Comparison of ENCODE assay signal across 8 cellular contexts in genomic region chr9:34991833-34992375, GRCh38. TPM values are rescaled to one million over a fixed set of nuclear protein-coding genes. Genes with fewer than 3 reads are reported as not detected.
DNase-seq lines count a peak whose midpoint lies in the region; ATAC-seq, FAIRE-seq and TF ChIP-seq lines count a peak whose summit lies in the region.

No MANE protein-coding gene starts in this region.

- POLR2A ChIA-PET in A549 (lab: Yijun Ruan, JAX): no interaction called here
- POLR2A ChIA-PET in T-cell (lab: Charles Lee): no interaction called here

- H3K9me3 ChIP-seq in A549: no peaks in the 10 kb centered on the region
- no peaks in the 10 kb centered on the region for H3K9me3 ChIP-seq in H9 (ENCODE audit: control insufficient read depth, low read depth, low read length)
- no peaks in the 10 kb centered on the region for H3K9me3 ChIP-seq in body of pancreas
- no peaks in the 10 kb centered on the region for H3K9me3 ChIP-seq in lower lobe of right lung

- H2BK12ac ChIP-seq in H9 (ENCODE audit: insufficient read length, low read depth, low read length): no peak overlapping the region

- no peak overlapping the region for H4K8ac ChIP-seq in H9 (replicated peaks; ENCODE audit: insufficient read length, low read depth, low read length)

- H3K4ac ChIP-seq in H9 (ENCODE audit: low read depth, low read length): no peak overlapping the region

- H3K18ac ChIP-seq in H9 (ENCODE audit: insufficient read length, low read depth, low read length): peak overlapping the region; percentile 2

- H3K27ac Mint-ChIP-seq in H9 (peak overlapping the region; percentile 78 to 96 (median 87); a peak in 6 of 7 replicates), T-cell (peak overlapping the region in 1 of 2 donors; percentile 52)

- TF ChIP-seq EP300 in A549 (IDR thresholded peaks at IDR 0.05): no peak

- H3K9me3 Mint-ChIP-seq in H9 (no peaks in the 10 kb centered on the region), T-cell (no peaks in the 10 kb centered on the region)

- H3K4me1 ChIP-seq in A549: peaks cover 49% of the 10 kb centered on the region
- peaks cover 10% of the 10 kb centered on the region; the same call in 1 of the 2 replicates for H3K4me1 ChIP-seq in H9 (ENCODE audit: insufficient read depth, low read length)
- H3K4me1 ChIP-seq in body of pancreas: peaks cover 37% of the 10 kb centered on the region
- H3K4me1 ChIP-seq in lower lobe of right lung: peaks cover 53% of the 10 kb centered on the region

- H3T11ph ChIP-seq in H9 (ENCODE audit: low read length): no peak overlapping the region

- H2BK15ac ChIP-seq in H9 (ENCODE audit: low read depth, low read length): no peak overlapping the region

- H3K23ac ChIP-seq in H9 (ENCODE audit: insufficient read length, low read depth, low read length): no peak overlapping the region

- no peak overlapping the region for H4K91ac ChIP-seq in H9 (ENCODE audit: insufficient read length, low read depth, low read length)

- no peak overlapping the region; the same call in 2 of the 3 replicates for H3K4me3 ChIP-seq in A549
- H3K4me3 ChIP-seq in body of pancreas: no peak overlapping the region
- H3K4me3 ChIP-seq in lower lobe of right lung: no peak overlapping the region

- intact Hi-C loops in body of pancreas (cut with DNase I) (no loop called here), lower lobe of right lung (cut with DNase I) (no loop called here)

- no peaks in the 10 kb centered on the region for H4K20me1 ChIP-seq in H9 (ENCODE audit: control insufficient read depth, insufficient read depth, insufficient read length)

- H3K79me1 ChIP-seq in H9 (ENCODE audit: insufficient read depth, low read depth, low read length, poor library complexity, severe bottlenecking): no peaks in the 10 kb centered on the region

- WGBS in A549 (ENCODE audit: missing lambda C conversion rate): 78% methylated on average over 5 of the region's 7 CpGs
- no CpG with 5 or more reads among the region's 7 CpGs for WGBS in H9 (ENCODE audit: extremely low coverage, insufficient read length, low lambda C conversion rate)
- WGBS in body of pancreas, 2 donors: 76 to 88% methylated on average over 5 to 6 of the region's 7 CpGs

- H2BK20ac ChIP-seq in H9 (ENCODE audit: low read depth, low read length, poor library complexity, severe bottlenecking): no peak overlapping the region

- no peaks in the 10 kb centered on the region for H3K79me2 ChIP-seq in H9 (ENCODE audit: insufficient read depth, low read length)

- 0 out of 2 replicates have a peak overlapping the region, but pooled peaks have one; percentile 14 for H3K14ac ChIP-seq in H9 (ENCODE audit: insufficient read depth, low read length)

- H4K5ac ChIP-seq in H9 (ENCODE audit: insufficient read length, low read depth, low read length): no peak overlapping the region

- H3K27ac ChIP-seq in A549: peak overlapping the region; percentile 57 to 64; a peak in 5 of 6 replicates
- H3K27ac ChIP-seq in H9 (ENCODE audit: insufficient read length, low read depth, low read length): no peak overlapping the region
- H3K27ac ChIP-seq in body of pancreas: peak overlapping the region; percentile 8 to 36 (median 15)
- peak overlapping the region; percentile 64 for H3K27ac ChIP-seq in lower lobe of right lung

- no peaks in the 10 kb centered on the region for H3K36me3 ChIP-seq in body of pancreas (replicated peaks in 1 of 2; ENCODE audit: insufficient read depth in 1 of 2, low read depth in 2 of 2)
- H3K36me3 ChIP-seq in lower lobe of right lung: peaks cover 6% of the 10 kb centered on the region

- H3K9ac ChIP-seq in H9 (ENCODE audit: extremely low read depth, insufficient read length, low read length): peak overlapping the region; percentile 5

- H3K36me3 Mint-ChIP-seq in H9 (ENCODE audit: insufficient read depth in 1 of 3, low read depth in 3 of 3) (peaks cover 33 to 43% (median 38%) of the 10 kb centered on the region in 3 experiments), T-cell (peaks cover 7% of the 10 kb centered on the region)

- H3K4me2 ChIP-seq in A549 (peak overlapping the region; percentile 60), H9 (ENCODE audit: insufficient read depth, insufficient read length, low read length) (peak overlapping the region; percentile 54)

- CTCF ChIA-PET in A549 (lab: Yijun Ruan, JAX): interaction anchor here (0.6 to 5.4 kb wide), 7 partner anchors 28 to 1016 kb away, joined by 3 to 35 read pairs (median 4); no protein-coding TSS in a partner anchor
- CTCF ChIA-PET in T-cell (lab: Charles Lee): no interaction called here

- H3K27me3 Mint-ChIP-seq in H9 (ENCODE audit: low read depth) (peaks cover 3% of the 10 kb centered on the region), T-cell (no peaks in the 10 kb centered on the region)

- TF ChIP-seq POLR2A in A549 (IDR thresholded peaks at IDR 0.05; ENCODE audit: low read length) (no peak), body of pancreas (IDR thresholded peaks at IDR 0.05) (no peak)

- no peak overlapping the region for H3K56ac ChIP-seq in H9 (ENCODE audit: insufficient read length, low read depth, low read length)

- no peak overlapping the region for H2BK5ac ChIP-seq in H9 (ENCODE audit: insufficient read length, low read length)

- H3K27me3 ChIP-seq in H9 (ENCODE audit: insufficient read depth, low read length) (no peaks in the 10 kb centered on the region), body of pancreas (no peaks in the 10 kb centered on the region), lower lobe of right lung (ENCODE audit: low read depth) (no peaks in the 10 kb centered on the region)

- peak in 1 of 2 experiments; percentile 30 for DNase-seq in A549 (ENCODE audit: low read depth in 1 of 2, low spot score in 1 of 2)
- DNase-seq in H9: peak; percentile 79
- peak in 2 of 4 donors; percentile 35 to 65 for DNase-seq in body of pancreas
- DNase-seq in lower lobe of right lung: no peak
- DNase-seq in T-cell: no peak
- no peak for DNase-seq in SK-N-DZ (ENCODE audit: low spot score)

- peaks cover 16% of the 10 kb centered on the region for H3K23me2 ChIP-seq in H9 (ENCODE audit: insufficient read length, low read depth, low read length, poor library complexity, severe bottlenecking)

- no peak for TF ChIP-seq RAD21 in A549 (conservative IDR thresholded peaks at IDR 0.05 in 1 of 2, IDR thresholded peaks at IDR 0.05 in 1 of 2)

- H2AK5ac ChIP-seq in H9 (ENCODE audit: insufficient read length, low read length): no peak overlapping the region

- TF ChIP-seq CTCF in A549 (IDR thresholded peaks at IDR 0.05) (no peak), H9 (conservative IDR thresholded peaks at IDR 0.05) (peak; percentile 51), body of pancreas (IDR thresholded peaks at IDR 0.05) (peak in 1 of 7 experiments; percentile 7), lower lobe of right lung (IDR thresholded peaks at IDR 0.05) (no peak)

- no peak overlapping the region for H2AFZ ChIP-seq in H9 (ENCODE audit: low read length)

- H2BK120ac ChIP-seq in H9 (ENCODE audit: low read depth, low read length, poor library complexity, severe bottlenecking): no peak overlapping the region

- ATAC-seq in A549: no peak
- no peak for ATAC-seq in body of pancreas
- no peak for ATAC-seq in lower lobe of right lung
- ATAC-seq in T-cell (replicated peaks in 1 of 4): no peak
- no peak for ATAC-seq in GM19023 (IDR thresholded peaks at IDR 0.05; ENCODE audit: unreplicated experiment)
- no peak for ATAC-seq in HG02763 (IDR thresholded peaks at IDR 0.05; ENCODE audit: unreplicated experiment)

- H3K4me3 Mint-ChIP-seq in H9 (peak overlapping the region; percentile 65 to 92), T-cell (peak overlapping the region in 1 of 3 donors; percentile 8)

- H3K4me1 Mint-ChIP-seq in H9 (peaks cover 44 to 69% of the 10 kb centered on the region in 2 experiments), T-cell (peaks cover 31 to 39% (median 37%) of the 10 kb centered on the region in 3 donors)

- no peak for FAIRE-seq in A549 (lab: Jason Lieb, UNC)

TF ChIP-seq in A549, 52 proteins besides CTCF, POLR2A, EP300 and RAD21 (continues in another document):
- TF ChIP-seq HEYL (CRISPR knock-in tag; IDR thresholded peaks at IDR 0.05) (no peak), USF2 (IDR thresholded peaks at IDR 0.05) (no peak), CBX8 (IDR thresholded peaks at IDR 0.05) (no peak), RNF2 (IDR thresholded peaks at IDR 0.05; ENCODE audit: borderline replicate concordance, low read depth) (no peak), ESRRA (IDR thresholded peaks at IDR 0.05; ENCODE audit: borderline replicate concordance, low read length) (no peak), NR3C1 (IDR thresholded peaks at IDR 0.05) (no peak), KDM1A (IDR thresholded peaks at IDR 0.05; ENCODE audit: low read depth) (no peak), HDAC2 (IDR thresholded peaks at IDR 0.05) (no peak), EHMT2 (IDR thresholded peaks at IDR 0.05; ENCODE audit: low read depth) (no peak)

RNA-seq across cellular contexts. Expression of gene DNAJB5, which starts 2.4 kb away (rescaled TPM):
- polyA plus RNA-seq in A549 (2011; rRNA removed) (0.72 and 1.6 TPM in 2 replicates), A549 (2017; fragmentation: RNase III; extraction: RNeasy Plus Mini Kit Qiagen cat#74134 plus additional on column Dnase treatment) (3.1 to 4.4 TPM (median 3.9 TPM) in 3 replicates)
- polyA plus RNA-seq in A549 (2012; cell fraction: cytosol; rRNA removed): 1.0 and 1.4 TPM in 2 replicates
- polyA plus RNA-seq in A549 (2012; cell fraction: nucleus; rRNA removed): 0.80 and 0.97 TPM in 2 replicates
- polyA minus RNA-seq in A549 (2011; rRNA and poly(A)+ RNA removed): 1.1 and 1.7 TPM in 2 replicates
- total RNA-seq in H9 (2021) (36.8 and 38.9 TPM in 2 replicates), body of pancreas (1 to 10 TPM; 5.3 to 5.7 TPM), lower lobe of right lung (6.0 TPM), T-cell (1 to 10 TPM; 1.3 to 2.4 (median 1.7) TPM)
- 20.8 and 20.9 TPM in 2 replicates for polyA plus RNA-seq in SK-N-DZ (2014; cell fraction: cytosol; rRNA removed)
- 10.5 and 15.5 TPM in 2 replicates for polyA plus RNA-seq in SK-N-DZ (2014; cell fraction: nucleus; rRNA removed)

RNA-seq across cellular contexts. Expression of gene PHF24, which starts 33.8 kb away (rescaled TPM):
- polyA plus RNA-seq in A549 (2011; rRNA removed) (0.01 TPM in 1 of 2 replicates, not detected in the other), A549 (2017; fragmentation: RNase III; extraction: RNeasy Plus Mini Kit Qiagen cat#74134 plus additional on column Dnase treatment) (not detected in 3 replicates)
- not detected in 2 replicates for polyA plus RNA-seq in A549 (2012; cell fraction: cytosol; rRNA removed)
- not detected in 2 replicates for polyA plus RNA-seq in A549 (2012; cell fraction: nucleus; rRNA removed)
- polyA minus RNA-seq in A549 (2011; rRNA and poly(A)+ RNA removed): not detected in 2 replicates
- total RNA-seq in H9 (2021) (0.24 and 0.68 TPM in 2 replicates), body of pancreas (under 1 TPM in 1 of 2 donors, not detected in 1; 0.26 TPM), lower lobe of right lung (1.3 TPM), T-cell (not detected)
- polyA plus RNA-seq in SK-N-DZ (2014; cell fraction: cytosol; rRNA removed): not detected in 2 replicates
- 0.07 TPM in 1 of 2 replicates, not detected in the other for polyA plus RNA-seq in SK-N-DZ (2014; cell fraction: nucleus; rRNA removed)
